Comparison of ENCODE assay signal across 8 cellular contexts in genomic region chr15:96356494-96357455, GRCh38. TPM values are rescaled to one million over a fixed set of nuclear protein-coding genes. Genes with fewer than 3 reads are reported as not detected.
DNase-seq lines count a peak whose midpoint lies in the region; ATAC-seq and TF ChIP-seq lines count a peak whose summit lies in the region.

No MANE protein-coding gene starts in this region.

- ATAC-seq in CD8-positive, alpha-beta T cell = peak; percentile 80
- ATAC-seq in GM19438 (IDR thresholded peaks at IDR 0.05; ENCODE audit: low read depth, unreplicated experiment) (peak; percentile 77), HG03558 (IDR thresholded peaks at IDR 0.05; ENCODE audit: extremely low read depth, unreplicated experiment) (peak; percentile 84), PC-3 (peak; percentile 81)
- peak; percentile 70 to 73 for ATAC-seq in activated T-cell treated with anti-CD3 and anti-CD28 coated beads, Interleukin-2, amount 50 U/mL, for 4 hours
- peak; percentile 72 for ATAC-seq in stimulated activated naive CD8-positive, alpha-beta T cell treated with anti-CD3 and anti-CD28 coated beads, Interleukin-15, amount 100 ng/mL, for 72 hours

- H3K9me3 Mint-ChIP-seq in CD8-positive, alpha-beta T cell = no peaks in the 10 kb centered on the region
- no peaks in the 10 kb centered on the region for H3K9me3 Mint-ChIP-seq in activated T-cell treated with anti-CD3 and anti-CD28 coated beads, Interleukin-2, amount 50 U/mL, for 4 hours
- H3K9me3 Mint-ChIP-seq in nephron = no peaks in the 10 kb centered on the region
- peaks cover 0 to 4% of the 10 kb centered on the region in 2 donors for H3K9me3 Mint-ChIP-seq in stimulated activated naive CD8-positive, alpha-beta T cell treated with anti-CD3 and anti-CD28 coated beads, Interleukin-15, amount 100 ng/mL, for 72 hours

- H3K79me2 ChIP-seq in PC-3 (ENCODE audit: low read length) = no peaks in the 10 kb centered on the region

- no peaks in the 10 kb centered on the region for H3K9me3 ChIP-seq in CD8-positive, alpha-beta T cell (ENCODE audit: low read length)
- no peaks in the 10 kb centered on the region for H3K9me3 ChIP-seq in PC-3 (ENCODE audit: low read length)
- H3K9me3 ChIP-seq in esophagus squamous epithelium = no peaks in the 10 kb centered on the region

- H3K27ac Mint-ChIP-seq in CD8-positive, alpha-beta T cell = no peak overlapping the region
- peak overlapping the region in 2 of 3 experiments; percentile 88 to 91 for H3K27ac Mint-ChIP-seq in nephron
- peak overlapping the region in 1 of 2 donors; percentile 83 for H3K27ac Mint-ChIP-seq in stimulated activated naive CD8-positive, alpha-beta T cell treated with anti-CD3 and anti-CD28 coated beads, Interleukin-15, amount 100 ng/mL, for 72 hours

- H3K36me3 ChIP-seq in CD8-positive, alpha-beta T cell (ENCODE audit: insufficient read depth, low read length) = no peaks in the 10 kb centered on the region
- H3K36me3 ChIP-seq in PC-3 (ENCODE audit: low read depth, low read length) (no peaks in the 10 kb centered on the region), esophagus squamous epithelium (no peaks in the 10 kb centered on the region)

- POLR2A ChIA-PET in CD8-positive, alpha-beta T cell (lab: Charles Lee) = no interaction called here
- POLR2A ChIA-PET in PC-3 (lab: Charles Lee; ENCODE audit: unreplicated experiment) = interaction anchor here (0.6 kb wide), 1 partner anchor 49 kb away, joined by 4 read pairs; no protein-coding TSS in a partner anchor

- WGBS in esophagus squamous epithelium, 2 donors = 0 to 1% methylated on average over 15 to 30 of the region's 67 CpGs

- TF ChIP-seq CTCF in CD8-positive, alpha-beta T cell (IDR thresholded peaks at IDR 0.05) = peak; percentile 82
- TF ChIP-seq CTCF in PC-3 (conservative IDR thresholded peaks at IDR 0.05; ENCODE audit: low read depth, low read length) (peak; percentile 89), esophagus squamous epithelium (IDR thresholded peaks at IDR 0.05) (peak; percentile 81 to 99 (median 98)), nephron (IDR thresholded peaks at IDR 0.05; ENCODE audit: unreplicated experiment in 3 of 3) (peak; percentile 99)

- peaks cover 28% of the 10 kb centered on the region for H3K4me1 Mint-ChIP-seq in CD8-positive, alpha-beta T cell (ENCODE audit: low read depth)
- peaks cover 21% of the 10 kb centered on the region for H3K4me1 Mint-ChIP-seq in activated T-cell treated with anti-CD3 and anti-CD28 coated beads, Interleukin-2, amount 50 U/mL, for 4 hours (ENCODE audit: low read depth)
- H3K4me1 Mint-ChIP-seq in nephron = peaks cover 38% of the 10 kb centered on the region
- peaks cover 40% of the 10 kb centered on the region for H3K4me1 Mint-ChIP-seq in stimulated activated naive CD8-positive, alpha-beta T cell treated with anti-CD3 and anti-CD28 coated beads, Interleukin-15, amount 100 ng/mL, for 72 hours

- H3K9ac ChIP-seq in PC-3 (ENCODE audit: low read length) = peak overlapping the region; percentile 63

- no peaks in the 10 kb centered on the region for H3K36me3 Mint-ChIP-seq in CD8-positive, alpha-beta T cell
- H3K36me3 Mint-ChIP-seq in activated T-cell treated with anti-CD3 and anti-CD28 coated beads, Interleukin-2, amount 50 U/mL, for 4 hours (ENCODE audit: insufficient read depth) = no peaks in the 10 kb centered on the region
- no peaks in the 10 kb centered on the region for H3K36me3 Mint-ChIP-seq in nephron (ENCODE audit: low read depth)

- H3K27ac ChIP-seq in CD8-positive, alpha-beta T cell (ENCODE audit: low read depth, low read length) = no peak overlapping the region
- H3K27ac ChIP-seq in PC-3 (ENCODE audit: low read length) (no peak overlapping the region), esophagus squamous epithelium (peak overlapping the region; percentile 48 to 94 (median 90))

- peak overlapping the region; percentile 80 for H3K4me2 ChIP-seq in PC-3 (ENCODE audit: low read length)

- TF ChIP-seq POLR2A in esophagus squamous epithelium (IDR thresholded peaks at IDR 0.05) = peak in 1 of 4 donors; percentile 26

- no peaks in the 10 kb centered on the region for H4K20me1 ChIP-seq in PC-3 (ENCODE audit: low read length)

- peak; percentile 44 to 71 (median 50) for DNase-seq in CD8-positive, alpha-beta T cell
- DNase-seq in PC-3 (peak; percentile 87), esophagus squamous epithelium (lab: John Stamatoyannopoulos, UW) (no peak)
- DNase-seq in activated T-cell treated with anti-CD3 and anti-CD28 coated beads, Interleukin-2, amount 50 U/mL, for 4 hours = peak; percentile 50
- DNase-seq in stimulated activated naive CD8-positive, alpha-beta T cell treated with anti-CD3 and anti-CD28 coated beads, Interleukin-15, amount 100 ng/mL, for 72 hours = peak; percentile 74 to 78

- intact Hi-C loops in CD8-positive, alpha-beta T cell (cut with DNase I, micrococcal nuclease) = loop anchor here in 1 of 2 experiments (10.0 kb wide), 1 partner anchor 878 kb away; no protein-coding TSS in a partner anchor
- intact Hi-C loops in PC-3 (cut with micrococcal nuclease) = loop anchor here (2.0 to 10.0 kb wide), 2 partner anchors 106 to 878 kb away; no protein-coding TSS in a partner anchor
- intact Hi-C loops in esophagus squamous epithelium (cut with DNase I) = no loop called here

- peak overlapping the region; percentile 46 for H3K4me3 ChIP-seq in CD8-positive, alpha-beta T cell (ENCODE audit: low read depth, low read length)
- peak overlapping the region; percentile 88 for H3K4me3 ChIP-seq in PC-3 (ENCODE audit: low read length)
- H3K4me3 ChIP-seq in esophagus squamous epithelium = peak overlapping the region; percentile 38 to 80 (median 61)

- CTCF ChIA-PET in CD8-positive, alpha-beta T cell (lab: Charles Lee) = interaction anchor here (1.0 kb wide), 1 partner anchor 14 kb away, joined by 3 read pairs; no protein-coding TSS in a partner anchor
- CTCF ChIA-PET in PC-3 (lab: Charles Lee) = interaction anchor here (0.6 to 1.0 kb wide), 3 partner anchors 29 to 1071 kb away, joined by 3 to 4 read pairs (median 4); no protein-coding TSS in a partner anchor

- no TSS peak for BruUV-seq in PC-3 (replicated peaks; lab: Mats Ljungman, UMichigan)

- peak overlapping the region; percentile 75 for H2AFZ ChIP-seq in PC-3 (ENCODE audit: low read length)

- peaks cover 51% of the 10 kb centered on the region for H3K27me3 ChIP-seq in CD8-positive, alpha-beta T cell (ENCODE audit: insufficient read depth, low read length)
- H3K27me3 ChIP-seq in PC-3 (ENCODE audit: low read length) (no peaks in the 10 kb centered on the region), esophagus squamous epithelium (peaks cover 0 to 99% (median 18%) of the 10 kb centered on the region in 4 donors)

- H3K4me3 Mint-ChIP-seq in CD8-positive, alpha-beta T cell = peak overlapping the region; percentile 83
- H3K4me3 Mint-ChIP-seq in activated T-cell treated with anti-CD3 and anti-CD28 coated beads, Interleukin-2, amount 50 U/mL, for 4 hours = peak overlapping the region; percentile 76
- no peak overlapping the region for H3K4me3 Mint-ChIP-seq in nephron
- H3K4me3 Mint-ChIP-seq in stimulated activated naive CD8-positive, alpha-beta T cell treated with anti-CD3 and anti-CD28 coated beads, Interleukin-15, amount 100 ng/mL, for 72 hours = peak overlapping the region; percentile 88

- H3K4me1 ChIP-seq in CD8-positive, alpha-beta T cell (ENCODE audit: insufficient read depth, low read length) = peaks cover 21% of the 10 kb centered on the region
- H3K4me1 ChIP-seq in PC-3 (ENCODE audit: insufficient read depth, low read length) (peaks cover 6% of the 10 kb centered on the region), esophagus squamous epithelium (peaks cover 18 to 94% (median 33%) of the 10 kb centered on the region in 3 donors)

- no peaks in the 10 kb centered on the region for H3K9me2 ChIP-seq in PC-3 (replicated peaks; ENCODE audit: low read length)

- H3F3A ChIP-seq in PC-3 (ENCODE audit: low read length, unreplicated experiment) = no peaks in the 10 kb centered on the region

- H3K27me3 Mint-ChIP-seq in CD8-positive, alpha-beta T cell (ENCODE audit: low read depth) = peaks cover 62% of the 10 kb centered on the region
- peaks cover 59% of the 10 kb centered on the region for H3K27me3 Mint-ChIP-seq in activated T-cell treated with anti-CD3 and anti-CD28 coated beads, Interleukin-2, amount 50 U/mL, for 4 hours (ENCODE audit: low read depth)
- H3K27me3 Mint-ChIP-seq in nephron (ENCODE audit: low read depth) = peaks cover 82% of the 10 kb centered on the region
- peaks cover 22% of the 10 kb centered on the region for H3K27me3 Mint-ChIP-seq in stimulated activated naive CD8-positive, alpha-beta T cell treated with anti-CD3 and anti-CD28 coated beads, Interleukin-15, amount 100 ng/mL, for 72 hours

RNA-seq across cellular contexts. Expression of gene NR2F2, which starts 26.3 kb away (rescaled TPM):
- total RNA-seq in CD8-positive, alpha-beta T cell = not detected
- total RNA-seq in PC-3 (2014; rRNA removed) = 19.0 and 19.6 TPM in 2 replicates
- total RNA-seq in activated T-cell treated with anti-CD3 and anti-CD28 coated beads, Interleukin-2, amount 50 U/mL, for 4 hours = under 1 TPM; 0.13 to 0.24 (median 0.15) TPM
- 10 to 100 TPM in 1 of 4 donors, 1 to 10 TPM in 3; 3.7 to 15.6 (median 6.4) TPM for total RNA-seq in esophagus squamous epithelium

Comparison
In these comparisons a context has a peak if more than half of its experiments do, and no peak if none do; other contexts are left out.
1. H3K27ac ChIP-seq: peak in esophagus squamous epithelium (4 of 4); none in CD8-positive, alpha-beta T cell (single experiment) and PC-3 (single experiment).
2. H3K4me3 Mint-ChIP-seq: peak in CD8-positive, alpha-beta T cell (single experiment), activated T-cell treated with anti-CD3 and anti-CD28 coated beads, Interleukin-2, amount 50 U/mL, for 4 hours (single experiment) and stimulated activated naive CD8-positive, alpha-beta T cell treated with anti-CD3 and anti-CD28 coated beads, Interleukin-15, amount 100 ng/mL, for 72 hours (2 of 2); none in nephron (0 of 3).
3. Peak in every context shown above with its lines, with median percentiles within 50 percentile points of each other: ATAC-seq, H3K4me3 ChIP-seq and CTCF ChIP-seq.